In genomic region chr2:38073211-38074005, GRCh38 we compare ENCODE assay signal across 8 cellular contexts. TPM values are rescaled to one million over a fixed set of nuclear protein-coding genes. Genes with fewer than 3 reads are reported as not detected.
A peak's percentile ranks its signal among the peaks of the same experiment; 100 is the strongest.
DNase-seq lines count a peak whose midpoint lies in the region; ATAC-seq, FAIRE-seq and TF ChIP-seq lines count a peak whose summit lies in the region.
"Had no signal": no experiment of that assay in that cellular context is flagged by ENCODE, and none has a peak within 500 bp of the region (broad histone marks: within the 10 kb centered on the region; RNA-seq: fewer than 3 reads in every experiment).

No MANE protein-coding gene starts in this region.

- no peaks in the 10 kb centered on the region for H3K79me2 ChIP-seq in keratinocyte (ENCODE audit: control insufficient read depth, insufficient read depth, low read length)

- H3K27ac Mint-ChIP-seq in stimulated activated effector memory CD8-positive, alpha-beta T cell treated with anti-CD3 and anti-CD28 coated beads, Interleukin-12 subunit alpha, Interleukin-12 subunit beta, amount 100 ng/mL, for 72 hours: peak overlapping the region; percentile 64

- ATAC-seq in stimulated activated effector memory CD8-positive, alpha-beta T cell treated with anti-CD3 and anti-CD28 coated beads, Interleukin-12 subunit alpha, Interleukin-12 subunit beta, amount 100 ng/mL, for 72 hours: no peak
- no peak for ATAC-seq in HG03521 (IDR thresholded peaks at IDR 0.05; ENCODE audit: unreplicated experiment)

- H3K27ac ChIP-seq in keratinocyte (ENCODE audit: control insufficient read depth, insufficient read depth, low read length): no peak overlapping the region

- no peaks in the 10 kb centered on the region for H3K27me3 ChIP-seq in adipocyte (replicated peaks; ENCODE audit: control insufficient read depth, insufficient read depth, low read length)
- H3K27me3 ChIP-seq in keratinocyte (ENCODE audit: control insufficient read depth, extremely low read depth, insufficient read depth, low read length): peaks cover 33% of the 10 kb centered on the region

- no peaks in the 10 kb centered on the region for H4K20me1 ChIP-seq in keratinocyte (ENCODE audit: control insufficient read depth, extremely low read depth, insufficient read depth, low read length)

- H3K9me3 Mint-ChIP-seq in stimulated activated effector memory CD8-positive, alpha-beta T cell treated with anti-CD3 and anti-CD28 coated beads, Interleukin-12 subunit alpha, Interleukin-12 subunit beta, amount 100 ng/mL, for 72 hours: no peaks in the 10 kb centered on the region

- in situ Hi-C loops in KBM-7 (cut with MboI; ENCODE audit: low pct_unique_long_range_greater_than_20kb, low sequenced_read_pairs): no loop called here

- H3K36me3 ChIP-seq in adipocyte (ENCODE audit: control insufficient read depth, insufficient read depth, low read length, severe bottlenecking) (peaks cover 20% of the 10 kb centered on the region), keratinocyte (ENCODE audit: control insufficient read depth in 2 of 2, extremely low read depth in 1 of 2, insufficient read depth in 2 of 2, low read length in 2 of 2) (no peaks in the 10 kb centered on the region)
- H3K36me3 ChIP-seq: thyroid gland had no signal

- no peaks in the 10 kb centered on the region for H3K9me3 ChIP-seq in adipocyte (ENCODE audit: control insufficient read depth, low read length)
- H3K9me3 ChIP-seq in keratinocyte (ENCODE audit: control insufficient read depth, low read depth, low read length): peaks cover 3% of the 10 kb centered on the region
- H3K9me3 ChIP-seq: thyroid gland had no signal

- H3K36me3 Mint-ChIP-seq in stimulated activated effector memory CD8-positive, alpha-beta T cell treated with anti-CD3 and anti-CD28 coated beads, Interleukin-12 subunit alpha, Interleukin-12 subunit beta, amount 100 ng/mL, for 72 hours: peaks cover 42% of the 10 kb centered on the region

- H3K9ac ChIP-seq in adipocyte (ENCODE audit: low read length) (peak overlapping the region; percentile 91), keratinocyte (ENCODE audit: control insufficient read depth, extremely low read depth, insufficient read depth, low read length) (no peak overlapping the region)

- dilution Hi-C loops in keratinocyte (cut with MboI; ENCODE audit: extremely low pct_ligation_motif_present, low sequenced_read_pairs): no loop called here

- H3K4me2 ChIP-seq in keratinocyte (ENCODE audit: control insufficient read depth, extremely low read depth, insufficient read depth, low read depth, low read length): peak overlapping the region; percentile 89

- no peak for FAIRE-seq in keratinocyte (lab: Jason Lieb, UNC)

- TF ChIP-seq CTCF in keratinocyte (optimal IDR thresholded peaks at IDR 0.05 in 1 of 3, IDR thresholded peaks at IDR 0.05 in 1 of 3, conservative IDR thresholded peaks at IDR 0.05 in 1 of 3; ENCODE audit: extremely low read depth in 1 of 3, insufficient read depth in 2 of 3, low read length in 3 of 3): no peak

- no peaks in the 10 kb centered on the region for H3K9me1 ChIP-seq in keratinocyte (ENCODE audit: control insufficient read depth, extremely low read depth, insufficient read depth, low read length)

- peak overlapping the region; percentile 72 for H3K4me3 Mint-ChIP-seq in stimulated activated effector memory CD8-positive, alpha-beta T cell treated with anti-CD3 and anti-CD28 coated beads, Interleukin-12 subunit alpha, Interleukin-12 subunit beta, amount 100 ng/mL, for 72 hours

- H2AFZ ChIP-seq in keratinocyte (ENCODE audit: control insufficient read depth, low read length): no peak overlapping the region

- peaks cover 18% of the 10 kb centered on the region for H3K4me1 Mint-ChIP-seq in stimulated activated effector memory CD8-positive, alpha-beta T cell treated with anti-CD3 and anti-CD28 coated beads, Interleukin-12 subunit alpha, Interleukin-12 subunit beta, amount 100 ng/mL, for 72 hours

- H3K4me3 ChIP-seq in adipocyte (ENCODE audit: low read length) (peak overlapping the region; percentile 83), keratinocyte (ENCODE audit: control insufficient read depth in 2 of 3, extremely low read depth in 1 of 3, insufficient read depth in 2 of 3, low read depth in 1 of 3, low read length in 3 of 3) (peak overlapping the region in 1 of 3 experiments; percentile 25)

- peak; percentile 56 for DNase-seq in KBM-7
- no peak for DNase-seq in adipocyte (ENCODE audit: low read depth)
- DNase-seq in keratinocyte (ENCODE audit: low read depth, low spot score): no peak
- DNase-seq in stimulated activated effector memory CD8-positive, alpha-beta T cell treated with anti-CD3 and anti-CD28 coated beads, Interleukin-12 subunit alpha, Interleukin-12 subunit beta, amount 100 ng/mL, for 72 hours (ENCODE audit: low spot score in 2 of 2): no peak
- DNase-seq in putamen (ENCODE audit: low spot score): no peak
- no peak for DNase-seq in RPMI8226

- H3K4me1 ChIP-seq in adipocyte (ENCODE audit: control insufficient read depth, insufficient read depth, low read length) (peaks cover 55% of the 10 kb centered on the region), keratinocyte (ENCODE audit: control insufficient read depth, extremely low read depth, insufficient read depth, low read length) (peaks cover 20% of the 10 kb centered on the region)

RNA-seq across cellular contexts. Expression of gene CYP1B1, which starts 2.5 kb away (rescaled TPM):
- 0.65 to 2.2 TPM (median 1.6 TPM) in 3 replicates for polyA plus RNA-seq in keratinocyte
- 1.2 TPM for polyA plus RNA-seq in keratinocyte (2011; ENCODE audit: low read depth)
- polyA plus RNA-seq in keratinocyte (2011; cell fraction: cytosol; rRNA removed): 0.88 and 1.4 TPM in 2 replicates
- polyA plus RNA-seq in keratinocyte (2011; cell fraction: nucleus; rRNA removed): 5.2 and 6.2 TPM in 2 replicates
- polyA plus RNA-seq in keratinocyte (2012; ENCODE audit: low replicate concordance): 0.85 and 2.3 TPM in 2 replicates
- 3.5 to 6.0 TPM (median 5.8 TPM) in 3 replicates for polyA minus RNA-seq in keratinocyte
- 2.5 TPM for polyA minus RNA-seq in keratinocyte (2011; cell fraction: cytosol; rRNA and poly(A)+ RNA removed)
- polyA minus RNA-seq in keratinocyte (2011; cell fraction: nucleus; rRNA and poly(A)+ RNA removed): 11.6 TPM in 2 replicates
